Comparison of ENCODE assay signal across 10 cellular contexts in the genomic region with DNA sequence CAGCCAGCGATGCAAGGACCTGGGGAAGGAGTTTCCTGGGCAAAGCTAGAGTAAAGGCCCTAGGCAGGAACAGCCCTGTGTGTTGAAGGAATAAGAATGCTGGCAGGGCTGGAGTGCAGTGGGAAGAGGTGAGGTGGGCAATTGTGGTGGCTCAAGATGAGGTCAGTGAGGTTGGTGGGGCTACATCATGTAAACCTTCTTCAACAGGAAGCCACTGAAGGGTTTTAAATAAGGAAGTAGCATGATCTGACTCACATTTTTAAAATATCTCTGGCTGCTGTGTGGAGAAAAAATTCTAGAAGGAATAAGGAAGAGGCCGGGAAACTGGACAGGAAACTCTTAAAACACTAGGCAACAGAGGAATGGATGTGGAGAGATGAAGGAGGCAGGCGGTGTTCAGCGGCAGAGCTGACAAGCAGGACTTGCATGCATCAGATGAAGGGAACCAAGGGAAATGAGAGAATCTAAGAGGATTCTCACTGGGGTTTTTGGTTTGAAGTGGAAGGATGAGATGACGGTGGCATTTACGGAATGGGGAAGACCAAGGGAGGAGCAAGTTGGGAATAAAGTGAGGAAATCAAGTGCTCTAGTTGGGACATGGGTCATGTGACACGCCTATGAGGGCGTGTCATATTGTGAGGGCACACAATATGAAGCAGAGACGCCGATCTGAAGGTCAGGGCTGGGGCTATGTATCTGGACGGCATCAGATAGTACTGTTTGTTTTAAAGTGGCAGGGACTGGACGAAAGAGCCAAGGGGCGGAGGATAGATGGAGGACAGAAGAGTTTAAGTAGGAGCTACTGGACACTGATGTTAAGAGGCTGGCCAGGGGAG. TPM values are rescaled to one million over a fixed set of nuclear protein-coding genes. Genes with fewer than 3 reads are reported as not detected.
DNase-seq lines count a peak whose midpoint lies in the region; ATAC-seq and TF ChIP-seq lines count a peak whose summit lies in the region.
"Had no signal": no experiment of that assay in that cellular context is flagged by ENCODE, and none has a peak within 500 bp of the region (broad histone marks: within the 10 kb centered on the region; RNA-seq: fewer than 3 reads in every experiment).

No MANE protein-coding gene starts in this region.

- TF ChIP-seq CTCF in glutamatergic neuron (IDR thresholded peaks at IDR 0.05; ENCODE audit: partially characterized antibody, unreplicated experiment): no peak

- no peaks in the 10 kb centered on the region for H3K36me3 Mint-ChIP-seq in glutamatergic neuron (ENCODE audit: unreplicated experiment)

- intact Hi-C loops in Right ventricle myocardium superior (cut with DNase I): no loop called here
- intact Hi-C loops in sciatic nerve (cut with DNase I): no loop called here

- no peak overlapping the region for H3K9ac ChIP-seq in SK-N-MC (ENCODE audit: insufficient read length)

- ATAC-seq in Right ventricle myocardium superior (ENCODE audit: poor library complexity): peak; percentile 60
- peak; percentile 49 for ATAC-seq in sciatic nerve

- no peaks in the 10 kb centered on the region for H3K9me3 Mint-ChIP-seq in glutamatergic neuron (ENCODE audit: unreplicated experiment)

- no peaks in the 10 kb centered on the region for H3K27me3 Mint-ChIP-seq in glutamatergic neuron (ENCODE audit: unreplicated experiment)

- H3K4me3 Mint-ChIP-seq in glutamatergic neuron (ENCODE audit: unreplicated experiment): no peak overlapping the region

- peak overlapping the region; percentile 44; the same call in 1 of the 2 replicates for H3K27ac ChIP-seq in SK-N-MC

- no peaks in the 10 kb centered on the region for H3K9me3 ChIP-seq in SK-N-MC (ENCODE audit: low read depth, low read length)

- no peaks in the 10 kb centered on the region for H3K4me1 Mint-ChIP-seq in glutamatergic neuron (ENCODE audit: low read depth, unreplicated experiment)

- H3K4me3 ChIP-seq in SK-N-MC: no peak overlapping the region

- peak; percentile 20 for DNase-seq in GM04504 (ENCODE audit: low read depth)
- DNase-seq in SK-N-MC (ENCODE audit: low read depth, low spot score): no peak
- DNase-seq in Right ventricle myocardium superior: no peak
- DNase-seq in sciatic nerve (ENCODE audit: low spot score): no peak
- no peak for DNase-seq in NCI-H524 (lab: John Stamatoyannopoulos, UW)
- no peak for DNase-seq in glutamatergic neuron
- no peak for DNase-seq in NK-92 (lab: John Stamatoyannopoulos, UW; ENCODE audit: unreplicated experiment)
- no peak for DNase-seq in NCI-H774 (lab: John Stamatoyannopoulos, UW)
- DNase-seq: activated gamma-delta T cell treated with Interleukin-2 at 50 U/mL for 16 hours, foreskin fibroblast had no signal

- no peak overlapping the region for H3K27ac Mint-ChIP-seq in glutamatergic neuron (ENCODE audit: unreplicated experiment)

- H3K36me3 ChIP-seq in SK-N-MC (ENCODE audit: insufficient read depth, low read length): no peaks in the 10 kb centered on the region

RNA-seq across cellular contexts. Expression of a gene that starts 18.3 kb away (rescaled TPM):
- 18.1 TPM for total RNA-seq in Right ventricle myocardium superior
- 13.2 TPM for total RNA-seq in sciatic nerve
- 19.7 TPM for total RNA-seq in glutamatergic neuron (ENCODE audit: unreplicated experiment)
